In the genomic region with DNA sequence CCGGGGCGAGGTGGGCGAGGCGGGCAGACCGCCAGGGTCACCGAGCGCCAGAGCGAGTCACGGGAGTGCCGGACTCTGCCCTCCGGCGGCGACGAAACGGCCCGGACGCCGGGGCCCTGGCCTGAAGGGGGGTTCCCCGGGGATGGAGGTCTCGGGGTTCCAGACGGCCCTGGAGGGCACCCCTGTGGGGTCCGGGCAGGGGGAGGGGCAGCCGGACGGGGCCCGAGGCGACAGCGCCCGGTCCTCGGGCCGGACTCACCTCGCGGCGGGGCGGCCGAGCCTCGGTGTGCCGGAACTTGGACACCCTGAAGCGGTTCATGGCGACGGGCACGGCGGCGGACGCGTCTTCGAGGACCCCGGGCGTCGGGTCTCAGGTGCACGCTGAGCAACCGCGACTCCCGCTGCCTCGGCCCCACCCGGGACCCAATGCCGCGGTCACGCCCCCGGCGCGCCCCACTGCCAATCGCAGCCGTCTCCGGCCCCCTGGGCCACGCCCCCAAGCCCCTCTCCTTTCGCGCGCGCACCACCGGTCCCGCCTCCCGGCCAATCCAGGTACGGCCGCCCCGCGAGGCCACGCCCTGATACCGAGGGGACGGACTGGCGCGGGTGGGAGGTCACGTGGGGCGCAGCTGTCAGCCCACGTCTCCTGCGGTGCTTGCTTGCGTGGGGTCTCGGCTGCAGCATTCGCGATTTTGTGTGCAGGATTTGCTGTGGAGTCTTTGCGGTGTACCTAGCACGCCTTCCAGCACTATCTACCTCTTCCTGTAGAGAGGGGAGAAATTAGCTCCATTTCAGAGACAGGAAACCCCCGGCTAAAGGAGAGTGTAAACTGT, we compare ENCODE assay signal across 1 cellular context.
TF ChIP-seq lines count a peak whose summit lies in the region.

A gene (minus strand): TSS at position 397 of the 833 bp plus-strand sequence. CDS start 78 bp downstream, at position 319.

TF ChIP-seq in HepG2, 621 proteins besides CTCF, POLR2A, EP300 and RAD21 (continued from another document and continues in another):
- TF ChIP-seq, protein P1, sequence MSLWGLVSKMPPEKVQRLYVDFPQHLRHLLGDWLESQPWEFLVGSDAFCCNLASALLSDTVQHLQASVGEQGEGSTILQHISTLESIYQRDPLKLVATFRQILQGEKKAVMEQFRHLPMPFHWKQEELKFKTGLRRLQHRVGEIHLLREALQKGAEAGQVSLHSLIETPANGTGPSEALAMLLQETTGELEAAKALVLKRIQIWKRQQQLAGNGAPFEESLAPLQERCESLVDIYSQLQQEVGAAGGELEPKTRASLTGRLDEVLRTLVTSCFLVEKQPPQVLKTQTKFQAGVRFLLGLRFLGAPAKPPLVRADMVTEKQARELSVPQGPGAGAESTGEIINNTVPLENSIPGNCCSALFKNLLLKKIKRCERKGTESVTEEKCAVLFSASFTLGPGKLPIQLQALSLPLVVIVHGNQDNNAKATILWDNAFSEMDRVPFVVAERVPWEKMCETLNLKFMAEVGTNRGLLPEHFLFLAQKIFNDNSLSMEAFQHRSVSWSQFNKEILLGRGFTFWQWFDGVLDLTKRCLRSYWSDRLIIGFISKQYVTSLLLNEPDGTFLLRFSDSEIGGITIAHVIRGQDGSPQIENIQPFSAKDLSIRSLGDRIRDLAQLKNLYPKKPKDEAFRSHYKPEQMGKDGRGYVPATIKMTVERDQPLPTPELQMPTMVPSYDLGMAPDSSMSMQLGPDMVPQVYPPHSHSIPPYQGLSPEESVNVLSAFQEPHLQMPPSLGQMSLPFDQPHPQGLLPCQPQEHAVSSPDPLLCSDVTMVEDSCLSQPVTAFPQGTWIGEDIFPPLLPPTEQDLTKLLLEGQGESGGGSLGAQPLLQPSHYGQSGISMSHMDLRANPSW (CRISPR knock-in tag; IDR thresholded peaks at IDR 0.05; ENCODE audit: borderline replicate concordance) = no peak
- TF ChIP-seq RARA (CRISPR knock-in tag; IDR thresholded peaks at IDR 0.05) = 0 out of 2 replicates have a peak, but pooled peaks have one; percentile 12
- peak; percentile 39; the same call in 1 of the 2 replicates for TF ChIP-seq AKAP8 (CRISPR knock-in tag; IDR thresholded peaks at IDR 0.05)
- TF ChIP-seq HNF4G (IDR thresholded peaks at IDR 0.05; ENCODE audit: borderline replicate concordance, low read depth, low read length) = no peak
- no peak for TF ChIP-seq HNF4G (CRISPR knock-in tag; IDR thresholded peaks at IDR 0.05; ENCODE audit: borderline replicate concordance, low read depth)
- TF ChIP-seq FOXO1 (CRISPR knock-in tag; IDR thresholded peaks at IDR 0.05) = no peak; the same call in 1 of the 2 replicates
- no peak for TF ChIP-seq ZNF570 (CRISPR knock-in tag; IDR thresholded peaks at IDR 0.05; ENCODE audit: borderline replicate concordance)
- TF ChIP-seq CEBPB (IDR thresholded peaks at IDR 0.05; ENCODE audit: borderline replicate concordance, low read depth, low read length) = no peak
- TF ChIP-seq, protein P2, sequence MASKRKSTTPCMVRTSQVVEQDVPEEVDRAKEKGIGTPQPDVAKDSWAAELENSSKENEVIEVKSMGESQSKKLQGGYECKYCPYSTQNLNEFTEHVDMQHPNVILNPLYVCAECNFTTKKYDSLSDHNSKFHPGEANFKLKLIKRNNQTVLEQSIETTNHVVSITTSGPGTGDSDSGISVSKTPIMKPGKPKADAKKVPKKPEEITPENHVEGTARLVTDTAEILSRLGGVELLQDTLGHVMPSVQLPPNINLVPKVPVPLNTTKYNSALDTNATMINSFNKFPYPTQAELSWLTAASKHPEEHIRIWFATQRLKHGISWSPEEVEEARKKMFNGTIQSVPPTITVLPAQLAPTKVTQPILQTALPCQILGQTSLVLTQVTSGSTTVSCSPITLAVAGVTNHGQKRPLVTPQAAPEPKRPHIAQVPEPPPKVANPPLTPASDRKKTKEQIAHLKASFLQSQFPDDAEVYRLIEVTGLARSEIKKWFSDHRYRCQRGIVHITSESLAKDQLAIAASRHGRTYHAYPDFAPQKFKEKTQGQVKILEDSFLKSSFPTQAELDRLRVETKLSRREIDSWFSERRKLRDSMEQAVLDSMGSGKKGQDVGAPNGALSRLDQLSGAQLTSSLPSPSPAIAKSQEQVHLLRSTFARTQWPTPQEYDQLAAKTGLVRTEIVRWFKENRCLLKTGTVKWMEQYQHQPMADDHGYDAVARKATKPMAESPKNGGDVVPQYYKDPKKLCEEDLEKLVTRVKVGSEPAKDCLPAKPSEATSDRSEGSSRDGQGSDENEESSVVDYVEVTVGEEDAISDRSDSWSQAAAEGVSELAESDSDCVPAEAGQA (IDR thresholded peaks at IDR 0.05; ENCODE audit: low read depth) = no peak; the same call in 1 of the 2 replicates
- TF ChIP-seq, protein P2 (CRISPR knock-in tag; IDR thresholded peaks at IDR 0.05; ENCODE audit: borderline replicate concordance) = no peak
- TF ChIP-seq POGZ (CRISPR knock-in tag; IDR thresholded peaks at IDR 0.05) = no peak
- TF ChIP-seq, protein P3, sequence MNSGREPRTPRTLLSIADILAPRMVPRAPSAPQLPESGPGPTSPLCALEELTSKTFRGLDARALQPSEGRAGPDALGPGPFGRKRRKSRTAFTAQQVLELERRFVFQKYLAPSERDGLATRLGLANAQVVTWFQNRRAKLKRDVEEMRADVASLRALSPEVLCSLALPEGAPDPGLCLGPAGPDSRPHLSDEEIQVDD (CRISPR knock-in tag; IDR thresholded peaks at IDR 0.05; ENCODE audit: borderline replicate concordance) = no peak
- TF ChIP-seq, protein P4, sequence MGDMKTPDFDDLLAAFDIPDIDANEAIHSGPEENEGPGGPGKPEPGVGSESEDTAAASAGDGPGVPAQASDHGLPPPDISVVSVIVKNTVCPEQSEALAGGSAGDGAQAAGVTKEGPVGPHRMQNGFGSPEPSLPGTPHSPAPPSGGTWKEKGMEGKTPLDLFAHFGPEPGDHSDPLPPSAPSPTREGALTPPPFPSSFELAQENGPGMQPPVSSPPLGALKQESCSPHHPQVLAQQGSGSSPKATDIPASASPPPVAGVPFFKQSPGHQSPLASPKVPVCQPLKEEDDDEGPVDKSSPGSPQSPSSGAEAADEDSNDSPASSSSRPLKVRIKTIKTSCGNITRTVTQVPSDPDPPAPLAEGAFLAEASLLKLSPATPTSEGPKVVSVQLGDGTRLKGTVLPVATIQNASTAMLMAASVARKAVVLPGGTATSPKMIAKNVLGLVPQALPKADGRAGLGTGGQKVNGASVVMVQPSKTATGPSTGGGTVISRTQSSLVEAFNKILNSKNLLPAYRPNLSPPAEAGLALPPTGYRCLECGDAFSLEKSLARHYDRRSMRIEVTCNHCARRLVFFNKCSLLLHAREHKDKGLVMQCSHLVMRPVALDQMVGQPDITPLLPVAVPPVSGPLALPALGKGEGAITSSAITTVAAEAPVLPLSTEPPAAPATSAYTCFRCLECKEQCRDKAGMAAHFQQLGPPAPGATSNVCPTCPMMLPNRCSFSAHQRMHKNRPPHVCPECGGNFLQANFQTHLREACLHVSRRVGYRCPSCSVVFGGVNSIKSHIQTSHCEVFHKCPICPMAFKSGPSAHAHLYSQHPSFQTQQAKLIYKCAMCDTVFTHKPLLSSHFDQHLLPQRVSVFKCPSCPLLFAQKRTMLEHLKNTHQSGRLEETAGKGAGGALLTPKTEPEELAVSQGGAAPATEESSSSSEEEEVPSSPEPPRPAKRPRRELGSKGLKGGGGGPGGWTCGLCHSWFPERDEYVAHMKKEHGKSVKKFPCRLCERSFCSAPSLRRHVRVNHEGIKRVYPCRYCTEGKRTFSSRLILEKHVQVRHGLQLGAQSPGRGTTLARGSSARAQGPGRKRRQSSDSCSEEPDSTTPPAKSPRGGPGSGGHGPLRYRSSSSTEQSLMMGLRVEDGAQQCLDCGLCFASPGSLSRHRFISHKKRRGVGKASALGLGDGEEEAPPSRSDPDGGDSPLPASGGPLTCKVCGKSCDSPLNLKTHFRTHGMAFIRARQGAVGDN (CRISPR knock-in tag; IDR thresholded peaks at IDR 0.05) = peak; percentile 84
- TF ChIP-seq ARNT (IDR thresholded peaks at IDR 0.05) = no peak
- 0 out of 2 replicates have a peak, but pooled peaks have one; percentile 30 for TF ChIP-seq KLF6 (CRISPR knock-in tag; IDR thresholded peaks at IDR 0.05)
- TF ChIP-seq ZFP82 (CRISPR knock-in tag; IDR thresholded peaks at IDR 0.05; ENCODE audit: borderline replicate concordance) = no peak
- TF ChIP-seq RFXAP (CRISPR knock-in tag; IDR thresholded peaks at IDR 0.05; ENCODE audit: borderline replicate concordance) = no peak; the same call in 1 of the 2 replicates
- TF ChIP-seq PCBP2 (optimal IDR thresholded peaks at IDR 0.05; ENCODE audit: low read depth, low read length, poor library complexity, severe bottlenecking) = no peak
- 0 out of 2 replicates have a peak, but pooled peaks have one; percentile 39 for TF ChIP-seq ZNF567 (CRISPR knock-in tag; IDR thresholded peaks at IDR 0.05; ENCODE audit: borderline replicate concordance)
- no peak for TF ChIP-seq CCAR2 (optimal IDR thresholded peaks at IDR 0.05; ENCODE audit: low read depth, low read length)
- no peak for TF ChIP-seq CHD4 (IDR thresholded peaks at IDR 0.05; ENCODE audit: borderline replicate concordance, low read length)
- TF ChIP-seq, protein P5, sequence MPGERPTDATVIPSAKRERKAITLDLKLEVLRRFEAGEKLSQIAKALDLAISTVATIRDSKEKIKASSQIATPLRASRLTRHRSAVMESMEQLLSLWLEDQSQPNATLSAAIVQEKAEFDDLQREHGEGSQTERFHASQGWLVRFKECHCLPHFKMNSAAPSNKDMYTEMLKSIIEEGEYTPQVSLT (CRISPR knock-in tag; IDR thresholded peaks at IDR 0.05; ENCODE audit: borderline replicate concordance, low read depth) = no peak
- TF ChIP-seq ZIK1 (CRISPR knock-in tag; IDR thresholded peaks at IDR 0.05; ENCODE audit: borderline replicate concordance, low read depth) = no peak
- TF ChIP-seq, protein P6, sequence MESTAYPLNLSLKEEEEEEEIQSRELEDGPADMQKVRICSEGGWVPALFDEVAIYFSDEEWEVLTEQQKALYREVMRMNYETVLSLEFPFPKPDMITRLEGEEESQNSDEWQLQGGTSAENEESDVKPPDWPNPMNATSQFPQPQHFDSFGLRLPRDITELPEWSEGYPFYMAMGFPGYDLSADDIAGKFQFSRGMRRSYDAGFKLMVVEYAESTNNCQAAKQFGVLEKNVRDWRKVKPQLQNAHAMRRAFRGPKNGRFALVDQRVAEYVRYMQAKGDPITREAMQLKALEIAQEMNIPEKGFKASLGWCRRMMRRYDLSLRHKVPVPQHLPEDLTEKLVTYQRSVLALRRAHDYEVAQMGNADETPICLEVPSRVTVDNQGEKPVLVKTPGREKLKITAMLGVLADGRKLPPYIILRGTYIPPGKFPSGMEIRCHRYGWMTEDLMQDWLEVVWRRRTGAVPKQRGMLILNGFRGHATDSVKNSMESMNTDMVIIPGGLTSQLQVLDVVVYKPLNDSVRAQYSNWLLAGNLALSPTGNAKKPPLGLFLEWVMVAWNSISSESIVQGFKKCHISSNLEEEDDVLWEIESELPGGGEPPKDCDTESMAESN (CRISPR knock-in tag; conservative IDR thresholded peaks at IDR 0.05) = no peak
- peak; percentile 61; the same call in 1 of the 2 replicates for TF ChIP-seq SPEN (CRISPR knock-in tag; IDR thresholded peaks at IDR 0.05; ENCODE audit: low read depth)
- peak; percentile 83 for TF ChIP-seq NFYC (CRISPR knock-in tag; IDR thresholded peaks at IDR 0.05)
- TF ChIP-seq CCDC6 (CRISPR knock-in tag; IDR thresholded peaks at IDR 0.05) = peak; percentile 46; the same call in 1 of the 2 replicates
- TF ChIP-seq, protein P7, sequence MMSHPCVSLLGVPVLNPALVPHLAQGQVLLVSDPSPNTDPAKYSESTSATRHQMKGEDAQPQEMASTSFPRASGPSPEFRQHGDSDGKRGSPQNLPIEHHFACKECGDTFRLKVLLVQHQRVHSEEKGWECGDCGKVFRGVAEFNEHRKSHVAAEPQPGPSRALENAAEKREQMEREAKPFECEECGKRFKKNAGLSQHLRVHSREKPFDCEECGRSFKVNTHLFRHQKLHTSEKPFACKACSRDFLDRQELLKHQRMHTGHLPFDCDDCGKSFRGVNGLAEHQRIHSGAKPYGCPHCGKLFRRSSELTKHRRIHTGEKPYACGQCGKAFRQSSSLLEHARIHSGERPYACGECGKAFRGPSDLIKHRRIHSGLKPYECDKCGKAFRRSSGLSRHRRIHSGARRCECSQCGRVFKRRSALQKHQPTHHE (CRISPR knock-in tag; IDR thresholded peaks at IDR 0.05; ENCODE audit: borderline replicate concordance) = no peak
- TF ChIP-seq, protein P8, sequence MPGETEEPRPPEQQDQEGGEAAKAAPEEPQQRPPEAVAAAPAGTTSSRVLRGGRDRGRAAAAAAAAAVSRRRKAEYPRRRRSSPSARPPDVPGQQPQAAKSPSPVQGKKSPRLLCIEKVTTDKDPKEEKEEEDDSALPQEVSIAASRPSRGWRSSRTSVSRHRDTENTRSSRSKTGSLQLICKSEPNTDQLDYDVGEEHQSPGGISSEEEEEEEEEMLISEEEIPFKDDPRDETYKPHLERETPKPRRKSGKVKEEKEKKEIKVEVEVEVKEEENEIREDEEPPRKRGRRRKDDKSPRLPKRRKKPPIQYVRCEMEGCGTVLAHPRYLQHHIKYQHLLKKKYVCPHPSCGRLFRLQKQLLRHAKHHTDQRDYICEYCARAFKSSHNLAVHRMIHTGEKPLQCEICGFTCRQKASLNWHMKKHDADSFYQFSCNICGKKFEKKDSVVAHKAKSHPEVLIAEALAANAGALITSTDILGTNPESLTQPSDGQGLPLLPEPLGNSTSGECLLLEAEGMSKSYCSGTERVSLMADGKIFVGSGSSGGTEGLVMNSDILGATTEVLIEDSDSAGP (CRISPR knock-in tag; IDR thresholded peaks at IDR 0.05; ENCODE audit: borderline replicate concordance) = peak; percentile 68; the same call in 1 of the 2 replicates
- no peak for TF ChIP-seq NCOA1 (CRISPR knock-in tag; IDR thresholded peaks at IDR 0.05)
- no peak for TF ChIP-seq IRX3 (CRISPR knock-in tag; IDR thresholded peaks at IDR 0.05; ENCODE audit: borderline replicate concordance, low read depth)
- no peak for TF ChIP-seq LCORL (IDR thresholded peaks at IDR 0.05)
- no peak; the same call in 1 of the 2 replicates for TF ChIP-seq LCORL (CRISPR knock-in tag; IDR thresholded peaks at IDR 0.05)
- no peak for TF ChIP-seq ZNF460 (CRISPR knock-in tag; IDR thresholded peaks at IDR 0.05; ENCODE audit: borderline replicate concordance)
- TF ChIP-seq ZNF670 (CRISPR knock-in tag; IDR thresholded peaks at IDR 0.05; ENCODE audit: borderline replicate concordance) = no peak
- TF ChIP-seq HMG20A (CRISPR knock-in tag; IDR thresholded peaks at IDR 0.05; ENCODE audit: borderline replicate concordance) = no peak
- no peak for TF ChIP-seq MIER3 (CRISPR knock-in tag; IDR thresholded peaks at IDR 0.05; ENCODE audit: borderline replicate concordance)
- no peak for TF ChIP-seq YEATS4 (CRISPR knock-in tag; IDR thresholded peaks at IDR 0.05; ENCODE audit: borderline replicate concordance)
- 0 out of 2 replicates have a peak, but pooled peaks have one; percentile 35 for TF ChIP-seq ZNF235 (CRISPR knock-in tag; IDR thresholded peaks at IDR 0.05; ENCODE audit: borderline replicate concordance)
